In genomic region chr20:34069341-34070078, GRCh38 we compare ENCODE assay signal across 8 cellular contexts. TPM values are rescaled to one million over a fixed set of nuclear protein-coding genes. Genes with fewer than 3 reads are reported as not detected.
A peak's percentile ranks its signal among the peaks of the same experiment; 100 is the strongest.
DNase-seq lines count a peak whose midpoint lies in the region; ATAC-seq and TF ChIP-seq lines count a peak whose summit lies in the region.

No MANE protein-coding gene starts in this region.

- peaks cover 31% of the 10 kb centered on the region for H3K4me1 Mint-ChIP-seq in activated CD4-positive, alpha-beta T cell treated with anti-CD3 and anti-CD28 coated beads, Interleukin-2, amount 10 ng/mL, durations not matched to agents 24 days and 14 days

- no peak overlapping the region for H3K4me3 ChIP-seq in GM06990 (replicated peaks; ENCODE audit: low read depth, low read length)
- H3K4me3 ChIP-seq in dorsolateral prefrontal cortex, result no peak overlapping the region
- H3K4me3 ChIP-seq in lower leg skin (ENCODE audit: low read depth, poor library complexity, severe bottlenecking), result no peak overlapping the region

- peak overlapping the region in 31 of 59 donors; percentile 2 to 67 (median 37) for H3K27ac ChIP-seq in dorsolateral prefrontal cortex

- H3K27me3 ChIP-seq in GM06990 (replicated peaks; ENCODE audit: control insufficient read depth, insufficient read depth, low read length), result no peaks in the 10 kb centered on the region
- H3K27me3 ChIP-seq in dorsolateral prefrontal cortex, result no peaks in the 10 kb centered on the region

- no peak for TF ChIP-seq POLR2A in lower leg skin (IDR thresholded peaks at IDR 0.05)

- intact Hi-C loops in activated CD4-positive, alpha-beta T cell treated with anti-CD3 and anti-CD28 coated beads, Interleukin-2, amount 10 ng/mL, durations not matched to agents 24 days and 14 days (cut with micrococcal nuclease), result loop anchor here (1.0 to 5.0 kb wide), 4 partner anchors 60 to 217 kb away; no protein-coding TSS in a partner anchor
- intact Hi-C loops in dorsolateral prefrontal cortex (cut with DNase I) (loop anchor here (1.0 to 5.0 kb wide), 7 partner anchors 59 to 207 kb away; partner anchors contain the start of gene RALY (in 1 of the 2)), lower leg skin (cut with DNase I; ENCODE audit: low total_unique reads) (loop anchor here (10.0 kb wide), 1 partner anchor 125 kb away; no protein-coding TSS in a partner anchor)

- DNase-seq in GM06990 (ENCODE audit: extremely low read depth, insufficient read length) (no peak), NCI-H460 (ENCODE audit: extremely low read depth, low read depth) (peak; percentile 81), dorsolateral prefrontal cortex (peak; percentile 57 to 86 (median 78)), lower leg skin (ENCODE audit: low spot score in 2 of 2) (peak; percentile 74 to 93)
- peak; percentile 86 for DNase-seq in activated CD4-positive, alpha-beta T cell treated with anti-CD3 and anti-CD28 coated beads, Interleukin-2, amount 10 ng/mL, durations not matched to agents 24 days and 14 days
- peak in 2 of 3 donors; percentile 18 to 28 for DNase-seq in stimulated activated CD4-positive, alpha-beta T cell treated with anti-CD3 and anti-CD28 coated beads, TNF-alpha, amount 100 ng/mL, for 48 hours (ENCODE audit: low read depth in 3 of 3)

- H3K4me3 Mint-ChIP-seq in activated CD4-positive, alpha-beta T cell treated with anti-CD3 and anti-CD28 coated beads, Interleukin-2, amount 10 ng/mL, durations not matched to agents 24 days and 14 days, result no peak overlapping the region

- no peaks in the 10 kb centered on the region for H3K9me3 Mint-ChIP-seq in activated CD4-positive, alpha-beta T cell treated with anti-CD3 and anti-CD28 coated beads, Interleukin-2, amount 10 ng/mL, durations not matched to agents 24 days and 14 days

- peak; percentile 70 for ATAC-seq in HG03175 (IDR thresholded peaks at IDR 0.05; ENCODE audit: unreplicated experiment)
- ATAC-seq in GM19328 (IDR thresholded peaks at IDR 0.05; ENCODE audit: unreplicated experiment), result no peak

- H3K27ac Mint-ChIP-seq in activated CD4-positive, alpha-beta T cell treated with anti-CD3 and anti-CD28 coated beads, Interleukin-2, amount 10 ng/mL, durations not matched to agents 24 days and 14 days, result no peak overlapping the region

- TF ChIP-seq CTCF in GM06990 (IDR thresholded peaks at IDR 0.05; ENCODE audit: insufficient read depth, low read length, poor library complexity, severe bottlenecking) (peak; percentile 74), dorsolateral prefrontal cortex (IDR thresholded peaks at IDR 0.05 in 54 of 56, conservative IDR thresholded peaks at IDR 0.05 in 2 of 56; ENCODE audit: low read depth in 1 of 56, partially characterized antibody in 56 of 56) (peak; percentile 80 to 96 (median 90)), lower leg skin (IDR thresholded peaks at IDR 0.05) (peak in 1 of 3 donors; percentile 78)

- H3K36me3 Mint-ChIP-seq in activated CD4-positive, alpha-beta T cell treated with anti-CD3 and anti-CD28 coated beads, Interleukin-2, amount 10 ng/mL, durations not matched to agents 24 days and 14 days (ENCODE audit: low read depth), result peaks cover 17% of the 10 kb centered on the region

- no peaks in the 10 kb centered on the region for H3K27me3 Mint-ChIP-seq in activated CD4-positive, alpha-beta T cell treated with anti-CD3 and anti-CD28 coated beads, Interleukin-2, amount 10 ng/mL, durations not matched to agents 24 days and 14 days

- WGBS in lower leg skin, 2 donors, result 19 to 26% methylated on average over 7 of the region's 7 CpGs

- peaks cover 19% of the 10 kb centered on the region for H3K36me3 ChIP-seq in GM06990 (ENCODE audit: control insufficient read depth, insufficient read depth, low read length)

RNA-seq across cellular contexts. Expression of gene EIF2S2, which starts 42.5 kb away (rescaled TPM):
- 257 and 265 TPM in 2 replicates for total RNA-seq in NCI-H460 (2014; rRNA removed; shearing (Covaris generic))
- polyA plus RNA-seq in NCI-H460 (2014; cell fraction: nucleus; rRNA removed), result 109 and 111 TPM in 2 replicates
- 106 and 107 TPM in 2 replicates for total RNA-seq in activated CD4-positive, alpha-beta T cell treated with anti-CD3 and anti-CD28 coated beads, Interleukin-2, amount 10 ng/mL, durations not matched to agents 24 days and 14 days
- total RNA-seq in dorsolateral prefrontal cortex (10 to 100 TPM; 20.5 to 39.5 (median 30.6) TPM), lower leg skin (10 to 100 TPM; 28.7 to 46.9 (median 41.7) TPM)
